1 cellular context compared by ENCODE assay signal in genomic region chr6:149897855-149898744, GRCh38.
TF ChIP-seq lines count a peak whose summit lies in the region.

TSS of gene RAET1E (minus strand) at chr6:149898113. CDS start at chr6:149890901, 7,212 bp downstream.

TF ChIP-seq in SK-N-SH treated with all-trans-retinoic acid at 6 μM for 48 hours, 23 proteins besides CTCF, POLR2A, EP300 and RAD21 (continued from another document):
- TF ChIP-seq TSHZ2 (CRISPR knock-in tag; IDR thresholded peaks at IDR 0.05) (no peak), ARNTL (CRISPR knock-in tag; IDR thresholded peaks at IDR 0.05; ENCODE audit: borderline replicate concordance, low read depth) (no peak), TCF4 (CRISPR knock-in tag; IDR thresholded peaks at IDR 0.05; ENCODE audit: borderline replicate concordance) (no peak)
